15 cellular contexts compared by ENCODE assay signal in genomic region chr5:177117441-177118045, GRCh38. TPM values are rescaled to one million over a fixed set of nuclear protein-coding genes. Genes with fewer than 3 reads are reported as not detected.
DNase-seq lines count a peak whose midpoint lies in the region; ATAC-seq, FAIRE-seq and TF ChIP-seq lines count a peak whose summit lies in the region.
"Had no signal": no experiment of that assay in that cellular context is flagged by ENCODE, and none has a peak within 500 bp of the region (broad histone marks: within the 10 kb centered on the region; RNA-seq: fewer than 3 reads in every experiment).

No MANE protein-coding gene starts in this region.

- no peak overlapping the region for H3K4ac ChIP-seq in H1 (replicated peaks; ENCODE audit: insufficient read length, low read depth, low read length)

- dilution Hi-C loops in mammary epithelial cell (cut with HindIII; ENCODE audit: low sequenced_read_pairs): no loop called here

- no peak for TF ChIP-seq EP300 in H1 (IDR thresholded peaks at IDR 0.05; ENCODE audit: borderline replicate concordance in 1 of 2, low read depth in 2 of 2, low read length in 2 of 2)

- H3K9ac ChIP-seq in mammary epithelial cell (ENCODE audit: insufficient read depth, low read length): no peak overlapping the region
- H3K9ac ChIP-seq in H1 (replicated peaks in 1 of 4; ENCODE audit: extremely low read depth in 1 of 4, low read depth in 3 of 4, low read length in 3 of 4): no peak overlapping the region

- in situ Hi-C loops in mammary epithelial cell (cut with MboI; ENCODE audit: low sequenced_read_pairs in 2 of 2): loop anchor here (10.0 kb wide), 2 partner anchors 277 to 463 kb away; no protein-coding TSS in a partner anchor

- peaks cover 4% of the 10 kb centered on the region for H3K4me1 ChIP-seq in mammary epithelial cell (ENCODE audit: insufficient read depth, low read length)
- H3K4me1 ChIP-seq in breast epithelium: no peaks in the 10 kb centered on the region
- H3K4me1 ChIP-seq in H1 (replicated peaks in 1 of 4; ENCODE audit: control insufficient read depth in 3 of 4, insufficient read depth in 4 of 4, low read length in 3 of 4): peaks cover 0 to 4% (median 4%) of the 10 kb centered on the region in 4 experiments; a peak in 3 of 7 replicates
- H3K4me1 ChIP-seq in aorta (ENCODE audit: control insufficient read depth in 1 of 2, insufficient read depth in 2 of 2, low read length in 2 of 2): no peaks in the 10 kb centered on the region

- POLR2A ChIA-PET in H1 (lab: Charles Lee; ENCODE audit: partially characterized antibody): interaction anchor here (1.0 to 6.7 kb wide), 3 partner anchors 15 to 181 kb away, joined by 3 to 101 read pairs (median 3); partner anchors contain the start of gene NSD1

- no peak overlapping the region for H3K14ac ChIP-seq in H1 (ENCODE audit: insufficient read length)

- no peak overlapping the region for H3K56ac ChIP-seq in H1 (replicated peaks; ENCODE audit: insufficient read length, low read depth, low read length)

- no peaks in the 10 kb centered on the region for H3K36me3 ChIP-seq in mammary epithelial cell (ENCODE audit: insufficient read depth, low read length)
- H3K36me3 ChIP-seq in breast epithelium: no peaks in the 10 kb centered on the region
- no peaks in the 10 kb centered on the region for H3K36me3 ChIP-seq in H1 (ENCODE audit: control insufficient read depth in 2 of 4, insufficient read depth in 4 of 4, low read length in 3 of 4)
- H3K36me3 ChIP-seq in aorta (ENCODE audit: control insufficient read depth in 1 of 2, insufficient read depth in 2 of 2, low read length in 1 of 2): no peaks in the 10 kb centered on the region
- H3K36me3 ChIP-seq: transverse colon had no signal

- TF ChIP-seq POLR2A in breast epithelium (IDR thresholded peaks at IDR 0.05) (no peak), H1 (IDR thresholded peaks at IDR 0.05; ENCODE audit: control extremely low read depth in 1 of 2, low read depth in 2 of 2, low read length in 2 of 2) (no peak)

- H2AK5ac ChIP-seq in H1 (ENCODE audit: low read depth, low read length): no peak overlapping the region; the same call in 1 of the 2 replicates

- H3K23me2 ChIP-seq in H1 (ENCODE audit: low read depth, low read length): no peaks in the 10 kb centered on the region

- H4K91ac ChIP-seq in H1 (replicated peaks; ENCODE audit: insufficient read length, low read length): peak overlapping the region; percentile 88

- peak overlapping the region; percentile 32; the same call in 1 of the 2 replicates for H3K18ac ChIP-seq in H1 (ENCODE audit: extremely low read depth, low read length)

- TF ChIP-seq CTCF in mammary epithelial cell (conservative IDR thresholded peaks at IDR 0.05 in 1 of 2, IDR thresholded peaks at IDR 0.05 in 1 of 2; ENCODE audit: extremely low read depth in 1 of 2, insufficient read depth in 1 of 2, low read depth in 1 of 2, low read length in 2 of 2) (no peak), breast epithelium (IDR thresholded peaks at IDR 0.05) (no peak), H1 (IDR thresholded peaks at IDR 0.05; ENCODE audit: control extremely low read depth in 1 of 3, insufficient read depth in 1 of 3, low read depth in 1 of 3, low read length in 3 of 3) (no peak)

- no peak overlapping the region for H2BK120ac ChIP-seq in H1 (replicated peaks; ENCODE audit: low read depth, low read length)

- H3K79me2 ChIP-seq in mammary epithelial cell (ENCODE audit: insufficient read depth, low read length): no peaks in the 10 kb centered on the region
- no peaks in the 10 kb centered on the region for H3K79me2 ChIP-seq in H1 (ENCODE audit: control insufficient read depth in 1 of 2, insufficient read depth in 2 of 2, low read length in 2 of 2)

- H3K79me1 ChIP-seq in H1 (ENCODE audit: low read depth, low read length): no peaks in the 10 kb centered on the region

- BruUV-seq in mammary epithelial cell (replicated peaks; lab: Mats Ljungman, UMichigan): no TSS peak

- no peak overlapping the region for H3K23ac ChIP-seq in H1 (ENCODE audit: insufficient read length)

- FAIRE-seq in H1 (lab: Jason Lieb, UNC): no peak

- peak overlapping the region; percentile 89 for H2AFZ ChIP-seq in mammary epithelial cell (ENCODE audit: low read depth, low read length)
- H2AFZ ChIP-seq in H1 (ENCODE audit: low read length): no peak overlapping the region

- H3K4me3 ChIP-seq in mammary epithelial cell (replicated peaks in 1 of 3; ENCODE audit: insufficient read depth in 1 of 3, low read depth in 2 of 3, low read length in 3 of 3) (no peak overlapping the region), breast epithelium (peak overlapping the region in 1 of 3 donors; percentile 60), H1 (ENCODE audit: extremely low read depth in 1 of 4, insufficient read depth in 2 of 4, low read depth in 3 of 4, low read length in 4 of 4) (no peak overlapping the region), aorta (ENCODE audit: low read length in 2 of 2) (no peak overlapping the region)
- H3K4me3 ChIP-seq: SK-N-MC had no signal

- 95% methylated on average over 17 of the region's 30 CpGs for WGBS in mammary epithelial cell (ENCODE audit: low coverage, missing lambda C conversion rate)
- WGBS in H1 (ENCODE audit: extremely low coverage in 1 of 2, insufficient coverage in 1 of 2, insufficient read length in 1 of 2, insufficient replicate concordance in 2 of 2, low coverage in 1 of 2, low lambda C conversion rate in 2 of 2, missing lambda C conversion rate in 1 of 2), 2 experiments: 95% methylated on average over 30 of the region's 30 CpGs; no CpG with 5 or more reads in 1 of the 2 experiments
- 97 to 98% methylated on average over 30 of the region's 30 CpGs for WGBS in aorta, 2 donors

- H2BK12ac ChIP-seq in H1 (ENCODE audit: low read depth, low read length): peak overlapping the region; percentile 19; the same call in 1 of the 2 replicates

- CTCF ChIA-PET in mammary epithelial cell (lab: Charles Lee; ENCODE audit: low non-redundant PET): no interaction called here
- CTCF ChIA-PET in H1 (lab: Charles Lee; ENCODE audit: partially characterized antibody): interaction anchor here (1.2 to 1.4 kb wide), 2 partner anchors 31 to 45 kb away, joined by 3 to 7 read pairs; partner anchors contain the start of gene FGFR4

- no peak overlapping the region for H2BK5ac ChIP-seq in H1 (ENCODE audit: low read depth, low read length)

- peak overlapping the region; percentile 19; the same call in 1 of the 2 replicates for H4K8ac ChIP-seq in H1 (ENCODE audit: extremely low read depth, insufficient read depth, low read length)

- H3K27ac ChIP-seq in mammary epithelial cell (ENCODE audit: insufficient read depth, low read depth, low read length) (no peak overlapping the region), breast epithelium (peak overlapping the region in 1 of 2 donors; percentile 86), H1 (ENCODE audit: low read depth, low read length) (no peak overlapping the region), aorta (ENCODE audit: low read depth in 1 of 2, low read length in 2 of 2) (no peak overlapping the region)
- H3K27ac ChIP-seq: SK-N-MC had no signal

- H4K20me1 ChIP-seq in mammary epithelial cell (ENCODE audit: insufficient read depth, low read length): no peaks in the 10 kb centered on the region
- no peaks in the 10 kb centered on the region for H4K20me1 ChIP-seq in H1 (replicated peaks in 1 of 2; ENCODE audit: control insufficient read depth in 1 of 2, insufficient read depth in 2 of 2, low read length in 2 of 2)

- no peak for TF ChIP-seq RAD21 in H1 (IDR thresholded peaks at IDR 0.05 in 1 of 2, conservative IDR thresholded peaks at IDR 0.05 in 1 of 2; ENCODE audit: low read depth in 2 of 2, low read length in 2 of 2)

- H3K9me3 ChIP-seq in mammary epithelial cell (replicated peaks; ENCODE audit: insufficient read depth, low read length): no peaks in the 10 kb centered on the region
- H3K9me3 ChIP-seq in breast epithelium: no peaks in the 10 kb centered on the region
- H3K9me3 ChIP-seq in H1 (ENCODE audit: insufficient read depth in 2 of 2, low read depth in 1 of 2, low read length in 1 of 2): peaks cover 0 to 3% of the 10 kb centered on the region in 2 experiments; a peak in 1 of 4 replicates
- no peaks in the 10 kb centered on the region for H3K9me3 ChIP-seq in aorta (ENCODE audit: control insufficient read depth, low read length)
- H3K9me3 ChIP-seq: transverse colon had no signal

- H2BK20ac ChIP-seq in H1 (ENCODE audit: low read length): no peak overlapping the region

- H3K27me3 ChIP-seq in mammary epithelial cell (ENCODE audit: insufficient read depth, low read length) (no peaks in the 10 kb centered on the region), breast epithelium (no peaks in the 10 kb centered on the region), H1 (replicated peaks in 1 of 4; ENCODE audit: control insufficient read depth in 3 of 4, extremely low read depth in 1 of 4, insufficient read depth in 3 of 4, low read length in 3 of 4) (peaks cover 0 to 4% (median 1%) of the 10 kb centered on the region in 4 experiments; a peak in 2 of 7 replicates), aorta (ENCODE audit: control insufficient read depth in 1 of 2, insufficient read depth in 2 of 2, low read length in 1 of 2) (no peaks in the 10 kb centered on the region)
- H3K27me3 ChIP-seq: transverse colon had no signal

- H4K5ac ChIP-seq in H1 (ENCODE audit: insufficient read length, low read depth, low read length): no peak overlapping the region

- peak overlapping the region; percentile 54; the same call in 1 of the 2 replicates for H2BK15ac ChIP-seq in H1 (ENCODE audit: low read length)

- no peak overlapping the region for H3K4me2 ChIP-seq in mammary epithelial cell (ENCODE audit: insufficient read depth, low read depth, low read length)
- H3K4me2 ChIP-seq in H1 (ENCODE audit: insufficient read depth in 1 of 2, low read depth in 2 of 2, low read length in 2 of 2): no peak overlapping the region

- intact Hi-C loops in mammary epithelial cell (cut with micrococcal nuclease): no loop called here
- intact Hi-C loops in breast epithelium (cut with DNase I; ENCODE audit: low total_unique reads): loop anchor here (2.0 to 10.0 kb wide), 2 partner anchors 39 to 337 kb away; no protein-coding TSS in a partner anchor
- intact Hi-C loops in posterior vena cava (cut with DNase I): loop anchor here in 1 of 2 donors (10.0 kb wide), 1 partner anchor 117 kb away; no protein-coding TSS in a partner anchor
- intact Hi-C loops in aorta (cut with DNase I): loop anchor here in 1 of 2 donors (10.0 kb wide), 1 partner anchor 107 kb away; no protein-coding TSS in a partner anchor

- ATAC-seq in aorta (ENCODE audit: low FRiP score) (no peak), GM21381 (IDR thresholded peaks at IDR 0.05; ENCODE audit: unreplicated experiment) (no peak)
- ATAC-seq: Panc1 had no signal

- DNase-seq in mammary epithelial cell: no peak
- DNase-seq in breast epithelium (ENCODE audit: low spot score in 2 of 2): no peak
- no peak for DNase-seq in H1 (ENCODE audit: low read depth in 1 of 2, low spot score in 2 of 2)
- peak; percentile 49 for DNase-seq in posterior vena cava (ENCODE audit: low spot score)
- DNase-seq in aorta: peak; percentile 47 to 64
- DNase-seq in dedifferentiated amniotic fluid mesenchymal stem cell (ENCODE audit: extremely low spot score): no peak
- DNase-seq in RPMI8226: no peak
- DNase-seq: DMS79 treated with DMSO at 0.1 percent for 48 hours, MM.1S, NCI-H1694 treated with DMSO at 0.1 percent for 48 hours, NCI-H2227 treated with DMSO at 0.1 percent for 48 hours had no signal

RNA-seq across cellular contexts. Expression of gene NSD1, which starts 16.0 kb away (rescaled TPM):
- total RNA-seq in mammary epithelial cell (10 to 100 TPM; 53.0 to 55.7 TPM), breast epithelium (10 to 100 TPM; 37.7 to 52.2 (median 38.6) TPM), posterior vena cava (10 to 100 TPM; 60.5 to 67.6 TPM), aorta (10 to 100 TPM; 63.7 to 96.9 TPM)
- polyA plus RNA-seq in mammary epithelial cell (12.3 TPM), H1 (2011; rRNA removed) (21.1 and 22.8 TPM in 2 replicates), aorta (1 to 10 TPM; 6.8 to 6.9 TPM)
- 115 TPM for polyA minus RNA-seq in mammary epithelial cell
- 165 and 168 TPM in 2 replicates for total RNA-seq in H1 (2021; fragmentation: NEBNext Ultra II Directional; extraction: Animal tissue kit (Norgen Biotek cat#: 25700))
- 25.6 TPM for polyA plus RNA-seq in H1 (2011; cell fraction: cytosol; rRNA removed)
- polyA plus RNA-seq in H1 (2011; cell fraction: nucleus; rRNA removed): 53.7 TPM
- 32.3 to 43.6 TPM (median 38.1 TPM) in 4 replicates for polyA plus RNA-seq in H1 (2012, experiment 1 of 2)
- 2.6 TPM for polyA plus RNA-seq in H1 (2012, experiment 2 of 2)
- polyA plus RNA-seq in H1 (2013, experiment 1 of 2): 29.8 TPM
- 29.7 TPM for polyA plus RNA-seq in H1 (2013, experiment 2 of 2)
- 116 and 150 TPM in 2 replicates for polyA minus RNA-seq in H1 (2011; rRNA and poly(A)+ RNA removed)
- 81.3 TPM for polyA minus RNA-seq in H1 (2011; cell fraction: cytosol; rRNA and poly(A)+ RNA removed)
- polyA minus RNA-seq in H1 (2011; cell fraction: nucleus; rRNA and poly(A)+ RNA removed): 206 TPM

RNA-seq across cellular contexts. Expression of gene FGFR4, which starts 30.8 kb away (rescaled TPM):
- total RNA-seq in mammary epithelial cell (1 to 10 TPM in 1 of 2 donors, under 1 TPM in 1; 0.61 to 1.3 TPM), breast epithelium (1 to 10 TPM in 2 of 3 donors, under 1 TPM in 1; 0.48 to 4.5 (median 2.0) TPM), posterior vena cava (1 to 10 TPM; 1.0 to 1.5 TPM), aorta (under 1 TPM; 0.23 to 0.57 TPM)
- polyA plus RNA-seq in mammary epithelial cell (0.97 TPM), H1 (2011; rRNA removed) (61.4 and 90.7 TPM in 2 replicates), aorta (under 1 TPM; 0.18 to 0.50 TPM)
- polyA minus RNA-seq in mammary epithelial cell: 2.1 TPM
- 74.3 and 88.4 TPM in 2 replicates for total RNA-seq in H1 (2021; fragmentation: NEBNext Ultra II Directional; extraction: Animal tissue kit (Norgen Biotek cat#: 25700))
- polyA plus RNA-seq in H1 (2011; cell fraction: cytosol; rRNA removed): 61.9 TPM
- polyA plus RNA-seq in H1 (2011; cell fraction: nucleus; rRNA removed): 169 TPM
- 32.1 to 76.8 TPM (median 61.9 TPM) in 4 replicates for polyA plus RNA-seq in H1 (2012, experiment 1 of 2)
- 57.5 TPM for polyA plus RNA-seq in H1 (2012, experiment 2 of 2)
- polyA plus RNA-seq in H1 (2013, experiment 1 of 2): 76.3 TPM
- polyA plus RNA-seq in H1 (2013, experiment 2 of 2): 74.6 TPM
- polyA minus RNA-seq in H1 (2011; rRNA and poly(A)+ RNA removed): 37.9 and 42.9 TPM in 2 replicates
- polyA minus RNA-seq in H1 (2011; cell fraction: cytosol; rRNA and poly(A)+ RNA removed): 68.5 TPM
- polyA minus RNA-seq in H1 (2011; cell fraction: nucleus; rRNA and poly(A)+ RNA removed): 57.4 TPM

Comparison
In these comparisons a context has a peak if more than half of its experiments do, and no peak if none do; other contexts are left out.
1. DNase-seq: peak in posterior vena cava (single experiment) and aorta (2 of 2); none in mammary epithelial cell (single experiment), breast epithelium (0 of 2), H1 (0 of 2), dedifferentiated amniotic fluid mesenchymal stem cell (single experiment) and RPMI8226 (single experiment).
2. RNA of gene FGFR4, which starts 30.8 kb away (total RNA-seq): 74.3 to 88.4 TPM in H1; 0.48 to 4.5 TPM in breast epithelium, 1.0 to 1.5 TPM in posterior vena cava, 0.61 to 1.3 TPM in mammary epithelial cell and 0.23 to 0.57 TPM in aorta; every median in the first group is over 10 times any median in the second.